In the genomic region with DNA sequence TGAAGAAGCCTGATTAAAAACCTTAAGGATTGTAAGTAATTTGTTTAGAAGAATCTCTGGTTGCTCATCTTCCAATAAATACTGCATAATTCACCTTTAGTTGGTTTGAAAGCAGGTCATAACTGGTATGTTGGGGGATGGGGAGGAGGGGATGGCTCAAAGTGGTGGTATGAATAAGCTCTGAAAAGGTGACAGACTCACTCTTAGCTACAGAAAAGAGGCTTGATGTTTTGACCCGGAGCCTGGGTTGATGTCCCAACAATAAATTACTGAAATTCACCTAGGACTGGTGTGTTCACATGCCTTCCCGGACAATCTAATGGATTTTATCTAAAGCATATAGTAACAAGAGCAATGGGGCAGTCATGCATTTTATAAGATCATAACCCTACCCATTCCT, we compare ENCODE assay signal across 32 cellular contexts.
"Had no signal": no experiment of that assay in that cellular context is flagged by ENCODE, and none has a peak within 500 bp of the region (broad histone marks: within the 10 kb centered on the region; RNA-seq: fewer than 3 reads in every experiment).

No MANE protein-coding gene starts in this region.

- H3K36me3 ChIP-seq: ascending aorta, cardiac muscle cell, Peyer's patch had no signal

- H3K9me3 ChIP-seq: ascending aorta, Peyer's patch had no signal

- DNase-seq: activated CD4-positive, alpha-beta T cell treated with anti-CD3 and anti-CD28 coated beads, Interleukin-2, amount 10 ng/mL, durations not matched to agents 24 days and 14 days; activated CD4-positive, alpha-beta T cell treated with anti-CD3 and anti-CD28 coated beads, Interleukin-2, amount 50 U/mL, for 4 hours; activated CD8-positive, alpha-beta T cell treated with anti-CD3 and anti-CD28 coated beads for 36 hours; activated effector memory CD4-positive, alpha-beta T cell treated with anti-CD3 and anti-CD28 coated beads, Interleukin-2, amount 50 U/mL, for 16 hours; activated naive CD4-positive, alpha-beta T cell; activated naive CD4-positive, alpha-beta T cell treated with anti-CD3 and anti-CD28 coated beads, Interleukin-2, amount 50 U/mL, for 16 hours; activated naive CD8-positive, alpha-beta T cell treated with anti-CD3 and anti-CD28 coated beads for 36 hours; activated T-cell treated with anti-CD3 and anti-CD28 coated beads, Interleukin-2, amount 50 U/mL, for 1 hour; activated T-cell treated with anti-CD3 and anti-CD28 coated beads, Interleukin-2, amount 50 U/mL, for 72 hours; amygdala; Kasumi-1; KG1; MM.1S; MV-4-11; NCI-H1092; NCI-H1417; NCI-H146; NCI-H187; NCI-H2029 treated with DMSO at 0.1 percent for 48 hours; NCI-H2107; NCI-H2171; NCI-H510A; NCI-H526; NCI-H748 treated with DMSO at 0.1 percent for 48 hours; NK-92 treated with Interleukin-12 subunit alpha and Interleukin-12 subunit beta, amount 100 ng/mL, for 24 hours; PC-3; Peyer's patch; RPMI8226; T1000 had no signal

- H3K27ac ChIP-seq: ascending aorta, Peyer's patch had no signal

- H3K4me3 ChIP-seq: ascending aorta, cardiac muscle cell, Peyer's patch had no signal

- ATAC-seq: activated CD8-positive, alpha-beta T cell treated with anti-CD3 and anti-CD28 coated beads for 36 hours; activated T-cell treated with anti-CD3 and anti-CD28 coated beads, Interleukin-2, amount 50 U/mL, for 72 hours; activated T-helper 17 cell treated with anti-CD3 and anti-CD28 coated beads, Interleukin-2, amount 50 U/mL, for 72 hours; PC-3 had no signal

- H3K4me1 ChIP-seq: ascending aorta, Peyer's patch had no signal

- H3K27me3 ChIP-seq: ascending aorta, cardiac muscle cell, Peyer's patch had no signal
